In genomic region chr15:60406513-60407124, GRCh38 we compare ENCODE assay signal across 19 cellular contexts. TPM values are rescaled to one million over a fixed set of nuclear protein-coding genes. Genes with fewer than 3 reads are reported as not detected.
DNase-seq lines count a peak whose midpoint lies in the region; ATAC-seq and TF ChIP-seq lines count a peak whose summit lies in the region.
"Had no signal": no experiment of that assay in that cellular context is flagged by ENCODE, and none has a peak within 500 bp of the region (broad histone marks: within the 10 kb centered on the region; RNA-seq: fewer than 3 reads in every experiment).

No MANE protein-coding gene starts in this region.

- no TSS peak for BruUV-seq in mammary epithelial cell (replicated peaks; lab: Mats Ljungman, UMichigan)

- H3K18ac ChIP-seq in neuronal stem cell (ENCODE audit: low read length): no peak overlapping the region

- H3K79me2 ChIP-seq in mammary epithelial cell (ENCODE audit: insufficient read depth, low read length): peaks cover 5% of the 10 kb centered on the region

- H3K23ac ChIP-seq in neuronal stem cell (ENCODE audit: low read depth, low read length, poor library complexity): no peak overlapping the region

- TF ChIP-seq POLR2A in uterus (IDR thresholded peaks at IDR 0.05): no peak

- H2BK15ac ChIP-seq in neuronal stem cell (ENCODE audit: low read length): no peak overlapping the region

- no peak overlapping the region for H2BK5ac ChIP-seq in neuronal stem cell (ENCODE audit: low read length)

- H2AK5ac ChIP-seq in neuronal stem cell (ENCODE audit: low read depth, low read length): no peak overlapping the region

- dilution Hi-C loops in mammary epithelial cell (cut with HindIII; ENCODE audit: low sequenced_read_pairs): no loop called here

- peak overlapping the region; percentile 14 for H3K27ac Mint-ChIP-seq in activated naive CD4-positive, alpha-beta T cell treated with anti-CD3 and anti-CD28 coated beads, Interleukin-2, amount 50 U/mL, for 24 hours
- H3K27ac Mint-ChIP-seq in T-cell: no peak overlapping the region
- H3K27ac Mint-ChIP-seq: GM23338 had no signal

- no peak overlapping the region for H4K91ac ChIP-seq in neuronal stem cell (ENCODE audit: low read depth, low read length, poor library complexity)

- CTCF ChIA-PET in mammary epithelial cell (lab: Charles Lee; ENCODE audit: low non-redundant PET): no interaction called here
- CTCF ChIA-PET in T-cell (lab: Charles Lee): interaction anchor here in 1 of 2 donors (1.1 kb wide), 1 partner anchor 47 kb away, joined by 3 read pairs; no protein-coding TSS in a partner anchor

- H3K79me1 ChIP-seq in neuronal stem cell (ENCODE audit: low read depth, low read length): no peaks in the 10 kb centered on the region

- no peak for DNase-seq in activated naive CD4-positive, alpha-beta T cell treated with anti-CD3 and anti-CD28 coated beads, Interleukin-2, amount 50 U/mL, for 16 hours
- no peak for DNase-seq in mammary epithelial cell
- no peak for DNase-seq in neuronal stem cell (ENCODE audit: low spot score)
- no peak for DNase-seq in uterus
- DNase-seq in T-cell: no peak
- no peak for DNase-seq in medulla oblongata (ENCODE audit: extremely low spot score)
- DNase-seq: activated CD4-positive, alpha-beta T cell treated with anti-CD3 and anti-CD28 coated beads for 48 hours; activated naive CD4-positive, alpha-beta T cell treated with Interleukin-2 at 50 U/mL for 16 hours; body of pancreas; Caco-2; erythroblast; NCI-H1417 treated with DMSO at 0.1 percent for 48 hours; NCI-H446; sigmoid colon; transverse colon had no signal

- no peaks in the 10 kb centered on the region for H3K27me3 ChIP-seq in mammary epithelial cell (ENCODE audit: insufficient read depth, low read length)
- no peaks in the 10 kb centered on the region for H3K27me3 ChIP-seq in neuronal stem cell (ENCODE audit: control insufficient read depth in 3 of 3, insufficient read depth in 3 of 3, low read depth in 1 of 3, low read length in 3 of 3)
- H3K27me3 ChIP-seq in uterus: no peaks in the 10 kb centered on the region
- H3K27me3 ChIP-seq: body of pancreas, sigmoid colon, transverse colon had no signal

- H2AFZ ChIP-seq in mammary epithelial cell (ENCODE audit: low read depth, low read length) (peak overlapping the region; percentile 63), neuronal stem cell (ENCODE audit: low read length) (peak overlapping the region; percentile 14)

- H3K9me3 ChIP-seq in mammary epithelial cell (replicated peaks; ENCODE audit: insufficient read depth, low read length) (no peaks in the 10 kb centered on the region), neuronal stem cell (replicated peaks in 1 of 2; ENCODE audit: control insufficient read depth in 2 of 2, insufficient read depth in 1 of 2, low read depth in 1 of 2, low read length in 2 of 2) (no peaks in the 10 kb centered on the region), uterus (no peaks in the 10 kb centered on the region)
- H3K9me3 ChIP-seq: body of pancreas, Caco-2, sigmoid colon, transverse colon had no signal

- ATAC-seq in T-cell (replicated peaks in 1 of 4) (no peak), HG03439 (IDR thresholded peaks at IDR 0.05; ENCODE audit: unreplicated experiment) (no peak)
- ATAC-seq: body of pancreas, GM12878, GM23338 had no signal

- H3K27ac ChIP-seq in mammary epithelial cell (ENCODE audit: insufficient read depth, low read depth, low read length) (peak overlapping the region; percentile 100), neuronal stem cell (replicated peaks; ENCODE audit: low read length) (no peak overlapping the region), uterus (peak overlapping the region; percentile 31 to 70)
- H3K27ac ChIP-seq: body of pancreas had no signal

- no peak overlapping the region for H2BK120ac ChIP-seq in neuronal stem cell (ENCODE audit: low read depth, low read length)

- H3K36me3 Mint-ChIP-seq in activated naive CD4-positive, alpha-beta T cell treated with anti-CD3 and anti-CD28 coated beads, Interleukin-2, amount 50 U/mL, for 24 hours: no peaks in the 10 kb centered on the region
- no peaks in the 10 kb centered on the region for H3K36me3 Mint-ChIP-seq in T-cell

- no peak overlapping the region for H3K4me3 ChIP-seq in mammary epithelial cell (replicated peaks in 1 of 3; ENCODE audit: insufficient read depth in 1 of 3, low read depth in 2 of 3, low read length in 3 of 3)
- no peak overlapping the region for H3K4me3 ChIP-seq in neuronal stem cell (ENCODE audit: low read length in 2 of 2)
- H3K4me3 ChIP-seq in uterus: no peak overlapping the region
- H3K4me3 ChIP-seq: body of pancreas, GM12878, GM23338, sigmoid colon, transverse colon had no signal

- H3K36me3 ChIP-seq in mammary epithelial cell (ENCODE audit: insufficient read depth, low read length) (no peaks in the 10 kb centered on the region), neuronal stem cell (replicated peaks in 1 of 2; ENCODE audit: control insufficient read depth in 2 of 2, insufficient read depth in 2 of 2, low read length in 2 of 2) (no peaks in the 10 kb centered on the region), uterus (no peaks in the 10 kb centered on the region)
- H3K36me3 ChIP-seq: sigmoid colon, transverse colon had no signal

- no peaks in the 10 kb centered on the region for H3K27me3 Mint-ChIP-seq in activated naive CD4-positive, alpha-beta T cell treated with anti-CD3 and anti-CD28 coated beads, Interleukin-2, amount 50 U/mL, for 24 hours
- H3K27me3 Mint-ChIP-seq in T-cell: no peaks in the 10 kb centered on the region

- peaks cover 46% of the 10 kb centered on the region for H3K4me1 ChIP-seq in mammary epithelial cell (ENCODE audit: insufficient read depth, low read length)
- H3K4me1 ChIP-seq in neuronal stem cell (ENCODE audit: control insufficient read depth in 2 of 2, insufficient read depth in 1 of 2, low read depth in 1 of 2, low read length in 2 of 2): peaks cover 3 to 5% of the 10 kb centered on the region in 2 donors
- no peaks in the 10 kb centered on the region for H3K4me1 ChIP-seq in uterus
- H3K4me1 ChIP-seq: body of pancreas had no signal

- no peak for TF ChIP-seq CTCF in mammary epithelial cell (conservative IDR thresholded peaks at IDR 0.05 in 1 of 2, IDR thresholded peaks at IDR 0.05 in 1 of 2; ENCODE audit: extremely low read depth in 1 of 2, insufficient read depth in 1 of 2, low read depth in 1 of 2, low read length in 2 of 2)
- no peak for TF ChIP-seq CTCF in uterus (IDR thresholded peaks at IDR 0.05)

- 91% methylated on average over 1 of the region's 2 CpGs for WGBS in mammary epithelial cell (ENCODE audit: low coverage, missing lambda C conversion rate)
- no CpG with 5 or more reads among the region's 2 CpGs for WGBS in neuronal stem cell (ENCODE audit: extremely low coverage in 2 of 2, insufficient read length in 2 of 2, insufficient replicate concordance in 1 of 2), 2 donors

- intact Hi-C loops in mammary epithelial cell (cut with micrococcal nuclease): no loop called here
- intact Hi-C loops in uterus (cut with DNase I; ENCODE audit: low total_unique reads): no loop called here

- in situ Hi-C loops in mammary epithelial cell (cut with MboI; ENCODE audit: low sequenced_read_pairs in 2 of 2): no loop called here

- H3K4ac ChIP-seq in neuronal stem cell (ENCODE audit: low read length): no peak overlapping the region

- no peak overlapping the region for H3K4me3 Mint-ChIP-seq in activated naive CD4-positive, alpha-beta T cell treated with anti-CD3 and anti-CD28 coated beads, Interleukin-2, amount 50 U/mL, for 24 hours
- no peak overlapping the region for H3K4me3 Mint-ChIP-seq in T-cell
- H3K4me3 Mint-ChIP-seq: GM23338 had no signal

- H2BK12ac ChIP-seq in neuronal stem cell (ENCODE audit: low read length): no peak overlapping the region

- H4K20me1 ChIP-seq in mammary epithelial cell (ENCODE audit: insufficient read depth, low read length): no peaks in the 10 kb centered on the region

- POLR2A ChIA-PET in T-cell (lab: Charles Lee): interaction anchor here in 1 of 2 donors (0.7 kb wide), 1 partner anchor 18 kb away, joined by 3 read pairs; no protein-coding TSS in a partner anchor

- H3K9me3 Mint-ChIP-seq in activated naive CD4-positive, alpha-beta T cell treated with anti-CD3 and anti-CD28 coated beads, Interleukin-2, amount 50 U/mL, for 24 hours: peaks cover 5% of the 10 kb centered on the region
- peaks cover 0 to 3% (median 0%) of the 10 kb centered on the region in 3 donors for H3K9me3 Mint-ChIP-seq in T-cell
- H3K9me3 Mint-ChIP-seq: GM23338 had no signal

- H3K4me2 ChIP-seq in mammary epithelial cell (ENCODE audit: insufficient read depth, low read depth, low read length) (peak overlapping the region; percentile 57), neuronal stem cell (ENCODE audit: insufficient read depth, low read length, poor library complexity, severe bottlenecking) (no peak overlapping the region)
- H3K4me2 ChIP-seq: GM23338 had no signal

- no peak overlapping the region for H4K8ac ChIP-seq in neuronal stem cell (ENCODE audit: low read depth, low read length)

- H3K9ac ChIP-seq in mammary epithelial cell (ENCODE audit: insufficient read depth, low read length): peak overlapping the region; percentile 62
- H3K9ac ChIP-seq in neuronal stem cell (ENCODE audit: low read depth, low read length, poor library complexity): no peak overlapping the region

- H3K14ac ChIP-seq in neuronal stem cell (ENCODE audit: low read length): no peak overlapping the region

- H3K4me1 Mint-ChIP-seq in activated naive CD4-positive, alpha-beta T cell treated with anti-CD3 and anti-CD28 coated beads, Interleukin-2, amount 50 U/mL, for 24 hours: peaks cover 9% of the 10 kb centered on the region
- peaks cover 14 to 22% (median 15%) of the 10 kb centered on the region in 3 donors for H3K4me1 Mint-ChIP-seq in T-cell

RNA-seq across cellular contexts. Expression of gene ANXA2, which starts 8.8 kb away (rescaled TPM):
- 1,000 to 10,000 TPM; 5,384 to 5,597 TPM for total RNA-seq in mammary epithelial cell
- 10,424 TPM for polyA plus RNA-seq in mammary epithelial cell
- 5,891 TPM for polyA minus RNA-seq in mammary epithelial cell
- 93.2 TPM for polyA plus RNA-seq in neuronal stem cell (2013, experiment 1 of 2)
- 92.4 TPM for polyA plus RNA-seq in neuronal stem cell (2013, experiment 2 of 2)
- 100 to 1,000 TPM; 376 to 811 (median 549) TPM for total RNA-seq in uterus
- 100 to 1,000 TPM in 4 of 5 donors, 10 to 100 TPM in 1; 59.4 to 223 (median 159) TPM for total RNA-seq in T-cell

Comparison
In these comparisons a context has a peak if more than half of its experiments do, and no peak if none do; other contexts are left out.
1. RNA of gene ANXA2, which starts 8.8 kb away (total RNA-seq): 5,384 to 5,597 TPM in mammary epithelial cell; 376 to 811 TPM in uterus and 59.4 to 223 TPM in T-cell; every median in the first group is over 4 times any median in the second.